ENCODE assay signal across 35 cellular contexts in genomic region chr10:52720018-52720417, GRCh38. TPM values are rescaled to one million over a fixed set of nuclear protein-coding genes. Genes with fewer than 3 reads are reported as not detected.
"Had no signal": no experiment of that assay in that cellular context is flagged by ENCODE, and none has a peak within 500 bp of the region (broad histone marks: within the 10 kb centered on the region; RNA-seq: fewer than 3 reads in every experiment).

No MANE protein-coding gene starts in this region.

- DNase-seq: activated B cell treated with CpG ODN at 0.5 μM for 24 hours; activated CD4-positive, alpha-beta memory T cell treated with anti-CD3 and anti-CD28 coated beads for 36 hours; activated CD4-positive, alpha-beta T cell treated with anti-CD3 and anti-CD28 coated beads for 4 hours; activated CD4-positive, alpha-beta T cell treated with anti-CD3 and anti-CD28 coated beads, Interleukin-2, amount 10 ng/mL, durations not matched to agents 24 days and 14 days; activated CD4-positive, alpha-beta T cell treated with anti-CD3 and anti-CD28 coated beads, Interleukin-2, amount 50 U/mL, for 1 hour; activated CD4-positive, alpha-beta T cell treated with anti-CD3 and anti-CD28 coated beads, Interleukin-2, amount 50 U/mL, for 4 hours; activated CD4-positive, CD25-positive, alpha-beta regulatory T cell treated with anti-CD3 and anti-CD28 coated beads, Interleukin-2, amount 50 U/mL, for 72 hours; activated CD8-positive, alpha-beta memory T cell treated with anti-CD3 and anti-CD28 coated beads, Interleukin-2, amount 50 U/mL, for 4 hours; activated CD8-positive, alpha-beta T cell treated with anti-CD3 and anti-CD28 coated beads for 36 hours; activated effector memory CD4-positive, alpha-beta T cell treated with anti-CD3 and anti-CD28 coated beads, Interleukin-2, amount 50 U/mL, for 16 hours; activated gamma-delta T cell treated with Interleukin-2 at 50 U/mL for 16 hours; activated naive CD4-positive, alpha-beta T cell; activated naive CD4-positive, alpha-beta T cell treated with anti-CD3 and anti-CD28 coated beads for 36 hours; activated naive CD4-positive, alpha-beta T cell treated with anti-CD3 and anti-CD28 coated beads, Interleukin-2, amount 50 U/mL, for 16 hours; activated naive CD8-positive, alpha-beta T cell treated with anti-CD3 and anti-CD28 coated beads for 36 hours; activated T-cell treated with anti-CD3 and anti-CD28 coated beads for 4 hours; activated T-cell treated with anti-CD3 and anti-CD28 coated beads, Interleukin-2, amount 50 U/mL, for 1 hour; activated T-cell treated with anti-CD3 and anti-CD28 coated beads, Interleukin-2, amount 50 U/mL, for 4 hours; activated T-cell treated with anti-CD3 and anti-CD28 coated beads, Interleukin-2, amount 50 U/mL, for 72 hours; amygdala; anterior cingulate cortex; caudate nucleus; cerebellar nuclear complex; T-helper 2 cell; T-helper 9 cell had no signal

- H3K27ac ChIP-seq: ascending aorta, cardiac muscle cell, VCaP had no signal

- H3K27me3 ChIP-seq: ascending aorta had no signal

- ATAC-seq: activated CD8-positive, alpha-beta T cell treated with anti-CD3 and anti-CD28 coated beads for 36 hours; activated naive CD4-positive, alpha-beta T cell treated with anti-CD3 and anti-CD28 coated beads, Interleukin-2, amount 50 U/mL, for 72 hours; activated T-cell treated with anti-CD3 and anti-CD28 coated beads, Interleukin-2, amount 50 U/mL, for 4 hours; activated T-cell treated with anti-CD3 and anti-CD28 coated beads, Interleukin-2, amount 50 U/mL, for 72 hours; activated T-helper 17 cell treated with anti-CD3 and anti-CD28 coated beads, Interleukin-2, amount 50 U/mL, for 72 hours had no signal

- H3K4me1 ChIP-seq: ascending aorta had no signal

- H3K36me3 ChIP-seq: ascending aorta, cardiac muscle cell had no signal

- H3K4me3 ChIP-seq: ascending aorta, cardiac muscle cell had no signal

RNA-seq across cellular contexts. Expression of gene MBL2, which starts 52.6 kb away (rescaled TPM):
- total RNA-seq: activated B cell treated with CpG ODN at 0.5 μM for 24 hours; activated CD4-positive, alpha-beta memory T cell treated with anti-CD3 and anti-CD28 coated beads for 36 hours; activated CD4-positive, alpha-beta T cell treated with anti-CD3 and anti-CD28 coated beads, Interleukin-2, amount 10 ng/mL, durations not matched to agents 24 days and 14 days; activated CD8-positive, alpha-beta memory T cell treated with anti-CD3 and anti-CD28 coated beads for 36 hours; activated CD8-positive, alpha-beta T cell treated with anti-CD3 and anti-CD28 coated beads for 36 hours; activated naive CD4-positive, alpha-beta T cell treated with anti-CD3 and anti-CD28 coated beads for 36 hours; activated naive CD4-positive, alpha-beta T cell treated with anti-CD3 and anti-CD28 coated beads, Interleukin-2, amount 50 U/mL, for 72 hours; activated naive CD8-positive, alpha-beta T cell treated with anti-CD3 and anti-CD28 coated beads for 36 hours; activated T-cell treated with anti-CD3 and anti-CD28 coated beads, Interleukin-2, amount 50 U/mL, for 4 hours; activated T-cell treated with anti-CD3 and anti-CD28 coated beads, Interleukin-2, amount 50 U/mL, for 72 hours; activated T-helper 1 cell treated with anti-CD3 and anti-CD28 coated beads, Interleukin-12 subunit alpha, Interleukin-12 subunit beta, Interleukin-2, Interleukin-4 antibody, amounts not matched to agents 30 ng/mL and 10 ng/mL and 1 ng/mL, durations not matched to agents 14 hours and 24 hours and 36 hours; activated T-helper 17 cell treated with anti-CD3 and anti-CD28 coated beads, Interleukin-2, amount 50 U/mL, for 72 hours; ascending aorta; bronchial epithelial cell; cardiac muscle cell; chondrocyte had no signal
- polyA plus RNA-seq: adipose tissue, cardiac muscle cell had no signal
